In the genomic region with DNA sequence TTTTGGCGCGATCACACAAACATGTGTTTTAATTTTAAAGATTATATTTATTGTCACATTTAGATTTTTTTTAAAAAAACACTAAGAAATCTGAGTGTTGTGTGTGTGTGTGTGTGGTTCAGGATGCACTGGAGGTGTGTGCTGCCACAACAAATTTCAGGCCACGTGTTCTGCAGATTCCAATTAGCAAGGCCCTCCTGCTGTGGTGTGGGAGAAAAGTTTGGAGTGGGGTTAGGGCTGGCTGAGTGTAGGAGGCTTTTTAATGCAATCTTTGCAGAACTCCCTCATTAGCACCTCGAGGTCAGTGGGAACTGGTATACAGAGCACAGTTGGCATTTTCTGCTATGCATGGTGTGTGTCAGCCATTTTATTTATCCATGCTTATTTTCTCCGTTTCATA, we compare ENCODE assay signal across 2 cellular contexts.
TF ChIP-seq lines count a peak whose summit lies in the region.

No MANE protein-coding gene starts in this region.

TF ChIP-seq in SK-N-SH treated with all-trans-retinoic acid at 6 μM for 48 hours, 23 proteins besides CTCF, POLR2A, EP300 and RAD21 (continued from another document):
- TF ChIP-seq, protein P1, sequence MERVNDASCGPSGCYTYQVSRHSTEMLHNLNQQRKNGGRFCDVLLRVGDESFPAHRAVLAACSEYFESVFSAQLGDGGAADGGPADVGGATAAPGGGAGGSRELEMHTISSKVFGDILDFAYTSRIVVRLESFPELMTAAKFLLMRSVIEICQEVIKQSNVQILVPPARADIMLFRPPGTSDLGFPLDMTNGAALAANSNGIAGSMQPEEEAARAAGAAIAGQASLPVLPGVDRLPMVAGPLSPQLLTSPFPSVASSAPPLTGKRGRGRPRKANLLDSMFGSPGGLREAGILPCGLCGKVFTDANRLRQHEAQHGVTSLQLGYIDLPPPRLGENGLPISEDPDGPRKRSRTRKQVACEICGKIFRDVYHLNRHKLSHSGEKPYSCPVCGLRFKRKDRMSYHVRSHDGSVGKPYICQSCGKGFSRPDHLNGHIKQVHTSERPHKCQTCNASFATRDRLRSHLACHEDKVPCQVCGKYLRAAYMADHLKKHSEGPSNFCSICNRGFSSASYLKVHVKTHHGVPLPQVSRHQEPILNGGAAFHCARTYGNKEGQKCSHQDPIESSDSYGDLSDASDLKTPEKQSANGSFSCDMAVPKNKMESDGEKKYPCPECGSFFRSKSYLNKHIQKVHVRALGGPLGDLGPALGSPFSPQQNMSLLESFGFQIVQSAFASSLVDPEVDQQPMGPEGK (CRISPR knock-in tag; IDR thresholded peaks at IDR 0.05; ENCODE audit: borderline replicate concordance), result no peak
- TF ChIP-seq TOX (CRISPR knock-in tag; IDR thresholded peaks at IDR 0.05; ENCODE audit: borderline replicate concordance), result no peak
- TF ChIP-seq, protein P2, sequence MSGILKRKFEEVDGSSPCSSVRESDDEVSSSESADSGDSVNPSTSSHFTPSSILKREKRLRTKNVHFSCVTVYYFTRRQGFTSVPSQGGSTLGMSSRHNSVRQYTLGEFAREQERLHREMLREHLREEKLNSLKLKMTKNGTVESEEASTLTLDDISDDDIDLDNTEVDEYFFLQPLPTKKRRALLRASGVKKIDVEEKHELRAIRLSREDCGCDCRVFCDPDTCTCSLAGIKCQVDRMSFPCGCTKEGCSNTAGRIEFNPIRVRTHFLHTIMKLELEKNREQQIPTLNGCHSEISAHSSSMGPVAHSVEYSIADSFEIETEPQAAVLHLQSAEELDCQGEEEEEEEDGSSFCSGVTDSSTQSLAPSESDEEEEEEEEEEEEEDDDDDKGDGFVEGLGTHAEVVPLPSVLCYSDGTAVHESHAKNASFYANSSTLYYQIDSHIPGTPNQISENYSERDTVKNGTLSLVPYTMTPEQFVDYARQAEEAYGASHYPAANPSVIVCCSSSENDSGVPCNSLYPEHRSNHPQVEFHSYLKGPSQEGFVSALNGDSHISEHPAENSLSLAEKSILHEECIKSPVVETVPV (CRISPR knock-in tag; IDR thresholded peaks at IDR 0.05), result no peak
- TF ChIP-seq ZNF70 (CRISPR knock-in tag; IDR thresholded peaks at IDR 0.05), result no peak
- TF ChIP-seq ZFP30 (CRISPR knock-in tag; IDR thresholded peaks at IDR 0.05), result no peak
- TF ChIP-seq PPARA (CRISPR knock-in tag; IDR thresholded peaks at IDR 0.05; ENCODE audit: borderline replicate concordance), result no peak

TF ChIP-seq in WTC11, 78 proteins besides CTCF, POLR2A, EP300 and RAD21 (continued from another document):
- TF ChIP-seq, protein P3, sequence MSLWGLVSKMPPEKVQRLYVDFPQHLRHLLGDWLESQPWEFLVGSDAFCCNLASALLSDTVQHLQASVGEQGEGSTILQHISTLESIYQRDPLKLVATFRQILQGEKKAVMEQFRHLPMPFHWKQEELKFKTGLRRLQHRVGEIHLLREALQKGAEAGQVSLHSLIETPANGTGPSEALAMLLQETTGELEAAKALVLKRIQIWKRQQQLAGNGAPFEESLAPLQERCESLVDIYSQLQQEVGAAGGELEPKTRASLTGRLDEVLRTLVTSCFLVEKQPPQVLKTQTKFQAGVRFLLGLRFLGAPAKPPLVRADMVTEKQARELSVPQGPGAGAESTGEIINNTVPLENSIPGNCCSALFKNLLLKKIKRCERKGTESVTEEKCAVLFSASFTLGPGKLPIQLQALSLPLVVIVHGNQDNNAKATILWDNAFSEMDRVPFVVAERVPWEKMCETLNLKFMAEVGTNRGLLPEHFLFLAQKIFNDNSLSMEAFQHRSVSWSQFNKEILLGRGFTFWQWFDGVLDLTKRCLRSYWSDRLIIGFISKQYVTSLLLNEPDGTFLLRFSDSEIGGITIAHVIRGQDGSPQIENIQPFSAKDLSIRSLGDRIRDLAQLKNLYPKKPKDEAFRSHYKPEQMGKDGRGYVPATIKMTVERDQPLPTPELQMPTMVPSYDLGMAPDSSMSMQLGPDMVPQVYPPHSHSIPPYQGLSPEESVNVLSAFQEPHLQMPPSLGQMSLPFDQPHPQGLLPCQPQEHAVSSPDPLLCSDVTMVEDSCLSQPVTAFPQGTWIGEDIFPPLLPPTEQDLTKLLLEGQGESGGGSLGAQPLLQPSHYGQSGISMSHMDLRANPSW (CRISPR knock-in tag; conservative IDR thresholded peaks at IDR 0.05; ENCODE audit: low read depth), result no peak
- TF ChIP-seq CREM (CRISPR knock-in tag; IDR thresholded peaks at IDR 0.05) (no peak), EMX1 (CRISPR knock-in tag; IDR thresholded peaks at IDR 0.05) (no peak), ZNF423 (CRISPR knock-in tag; IDR thresholded peaks at IDR 0.05) (no peak), MYBL2 (CRISPR knock-in tag; IDR thresholded peaks at IDR 0.05) (no peak), NFE2L1 (CRISPR knock-in tag; IDR thresholded peaks at IDR 0.05) (no peak), CREB1 (CRISPR knock-in tag; IDR thresholded peaks at IDR 0.05) (no peak), ELF4 (CRISPR knock-in tag; IDR thresholded peaks at IDR 0.05; ENCODE audit: low read depth) (no peak), OVOL2 (CRISPR knock-in tag; IDR thresholded peaks at IDR 0.05; ENCODE audit: borderline replicate concordance) (no peak), ZNF416 (CRISPR knock-in tag; IDR thresholded peaks at IDR 0.05) (no peak)
- TF ChIP-seq, protein P4, sequence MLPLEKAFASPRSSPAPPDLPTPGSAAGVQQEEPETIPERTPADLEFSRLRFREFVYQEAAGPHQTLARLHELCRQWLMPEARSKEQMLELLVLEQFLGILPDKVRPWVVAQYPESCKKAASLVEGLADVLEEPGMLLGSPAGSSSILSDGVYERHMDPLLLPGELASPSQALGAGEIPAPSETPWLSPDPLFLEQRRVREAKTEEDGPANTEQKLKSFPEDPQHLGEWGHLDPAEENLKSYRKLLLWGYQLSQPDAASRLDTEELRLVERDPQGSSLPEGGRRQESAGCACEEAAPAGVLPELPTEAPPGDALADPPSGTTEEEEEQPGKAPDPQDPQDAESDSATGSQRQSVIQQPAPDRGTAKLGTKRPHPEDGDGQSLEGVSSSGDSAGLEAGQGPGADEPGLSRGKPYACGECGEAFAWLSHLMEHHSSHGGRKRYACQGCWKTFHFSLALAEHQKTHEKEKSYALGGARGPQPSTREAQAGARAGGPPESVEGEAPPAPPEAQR (CRISPR knock-in tag; IDR thresholded peaks at IDR 0.05), result no peak
TF ChIP-seq in WTC11: peak in this region for 0.
